Comparison of ENCODE assay signal across 1 cellular context in genomic region chr16:85029981-85030381, GRCh38.
TF ChIP-seq lines count a peak whose summit lies in the region.

No MANE protein-coding gene starts in this region.

TF ChIP-seq in HEK293, 187 proteins besides CTCF, POLR2A, EP300 and RAD21 (continued from another document):
- TF ChIP-seq BCL6B (tag by site-specific recombination; IDR thresholded peaks at IDR 0.05): no peak
